In the genomic region with DNA sequence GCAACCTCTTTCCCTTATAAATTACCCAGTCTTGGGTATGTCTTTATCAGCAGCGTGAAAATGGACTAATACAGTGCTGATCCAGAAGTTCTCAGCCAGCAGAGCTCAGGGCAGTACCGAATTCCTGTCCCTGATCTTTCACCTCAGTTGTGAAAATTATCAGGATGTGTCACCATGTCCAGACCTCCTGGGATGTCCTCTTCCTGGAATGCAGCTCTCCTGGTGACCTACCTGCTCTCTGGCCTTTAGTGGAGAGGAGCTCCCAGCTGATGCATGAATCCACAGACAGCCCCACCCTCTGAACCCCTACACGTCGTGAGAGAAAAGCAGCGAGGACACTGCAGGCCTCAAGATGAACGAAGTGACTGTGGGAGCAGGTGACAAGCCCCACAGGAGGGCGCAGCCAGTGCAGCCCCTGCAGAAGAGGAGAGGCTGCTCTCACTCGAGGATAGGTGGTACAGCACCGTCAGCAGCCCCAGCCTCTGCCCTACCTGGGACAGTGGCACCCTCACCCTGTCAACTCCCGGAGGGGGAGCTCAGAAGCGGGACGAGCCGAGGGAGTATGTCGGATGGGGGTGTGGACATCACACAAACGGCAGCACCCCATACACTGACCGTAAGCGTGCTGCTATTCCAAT, we compare ENCODE assay signal across 23 cellular contexts.
"Had no signal": no experiment of that assay in that cellular context is flagged by ENCODE, and none has a peak within 500 bp of the region (broad histone marks: within the 10 kb centered on the region; RNA-seq: fewer than 3 reads in every experiment).

No MANE protein-coding gene starts in this region.

- H3K27me3 Mint-ChIP-seq: activated naive CD8-positive, alpha-beta T cell; naive B cell; stimulated activated memory B cell treated with anti-CD40 and anti-IgM and Interleukin-4, amounts not matched to agents 10 μg/mL and 1 μg/mL and 100 μg/mL, for 72 hours had no signal

- H3K9me3 ChIP-seq: gastroesophageal sphincter, lower lobe of right lung, thyroid gland had no signal

- DNase-seq: activated CD4-positive, alpha-beta T cell treated with anti-CD3 and anti-CD28 coated beads, Interleukin-2, amount 50 U/mL, for 1 hour; activated CD4-positive, CD25-positive, alpha-beta regulatory T cell treated with anti-CD3 and anti-CD28 coated beads, Interleukin-2, amount 50 U/mL, for 72 hours; activated CD8-positive, alpha-beta memory T cell treated with anti-CD3 and anti-CD28 coated beads for 24 hours; activated CD8-positive, alpha-beta memory T cell treated with anti-CD3 and anti-CD28 coated beads, Interleukin-2, amount 50 U/mL, for 4 hours; activated T-cell treated with anti-CD3 and anti-CD28 coated beads, Interleukin-2, amount 50 U/mL, for 4 hours; head of caudate nucleus; hypothalamus; lower lobe of right lung; naive B cell; small intestine; stimulated activated CD4-positive, alpha-beta T cell treated with anti-CD3 and anti-CD28 coated beads, Interleukin-2, amount 100 ng/mL, for 24 hours; thyroid gland; WERI-Rb-1 had no signal

- H3K4me1 ChIP-seq: lower lobe of right lung had no signal

- H3K9me3 Mint-ChIP-seq: activated T-cell treated with anti-CD3 and anti-CD28 coated beads, Interleukin-2, amount 50 U/mL, for 4 hours; naive B cell; neural crest cell; stimulated activated memory B cell treated with anti-CD40 and anti-IgM and Interleukin-4, amounts not matched to agents 10 μg/mL and 1 μg/mL and 100 μg/mL, for 72 hours had no signal

- H3K4me3 ChIP-seq: gastroesophageal sphincter, lower lobe of right lung, thyroid gland had no signal

- H3K4me3 Mint-ChIP-seq: activated naive CD8-positive, alpha-beta T cell; activated T-cell treated with anti-CD3 and anti-CD28 coated beads, Interleukin-2, amount 50 U/mL, for 4 hours; neural crest cell; stimulated activated memory B cell treated with anti-CD40 and anti-IgM and Interleukin-4, amounts not matched to agents 10 μg/mL and 1 μg/mL and 100 μg/mL, for 72 hours had no signal

- FAIRE-seq: islet of Langerhans, small intestine, TTC549 had no signal

- H3K27ac ChIP-seq: epithelial cell of prostate, gastroesophageal sphincter, lower lobe of right lung, thyroid gland, WERI-Rb-1 had no signal

- H3K27ac Mint-ChIP-seq: activated naive CD8-positive, alpha-beta T cell; stimulated activated memory B cell treated with anti-CD40 and anti-IgM and Interleukin-4, amounts not matched to agents 10 μg/mL and 1 μg/mL and 100 μg/mL, for 72 hours had no signal

- H3K27me3 ChIP-seq: gastroesophageal sphincter, thyroid gland had no signal

- ATAC-seq: activated T-cell treated with anti-CD3 and anti-CD28 coated beads, Interleukin-2, amount 50 U/mL, for 4 hours; gastroesophageal sphincter; left lobe of liver; lower lobe of right lung; sciatic nerve; SK-N-SH treated with all-trans-retinoic acid at 6 μM for 48 hours; stimulated activated memory B cell treated with anti-CD40 and anti-IgM and Interleukin-4, amounts not matched to agents 10 μg/mL and 1 μg/mL and 100 μg/mL, for 72 hours had no signal
